8 cellular contexts compared by ENCODE assay signal in the genomic region with DNA sequence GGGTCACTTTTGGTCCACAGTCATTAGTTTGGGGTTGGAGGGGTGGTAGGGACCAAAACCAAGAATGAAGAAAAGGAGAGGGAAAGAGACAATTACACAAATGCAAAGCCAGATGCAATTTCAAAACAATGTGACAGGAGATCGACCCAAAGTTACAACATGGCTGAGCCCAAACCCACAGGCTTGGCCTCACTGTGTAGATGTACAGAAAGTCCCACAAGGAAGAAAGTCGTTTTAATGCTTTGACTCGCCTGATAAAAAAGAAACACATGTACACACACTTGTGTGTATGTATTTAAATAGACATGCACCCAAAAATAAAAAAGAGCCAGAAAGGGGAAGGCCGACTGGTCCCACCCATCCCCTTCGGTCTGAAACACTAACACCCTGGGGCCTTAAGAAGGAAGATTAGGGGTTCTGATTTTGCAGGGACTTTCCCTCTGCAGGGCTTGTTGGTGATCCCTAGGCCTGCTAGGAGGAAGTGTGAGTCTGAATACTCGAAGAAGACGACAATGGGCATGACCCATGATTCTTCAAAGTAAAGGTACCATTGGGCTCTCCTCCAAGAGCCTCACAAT.
A peak's percentile ranks its signal among the peaks of the same experiment; 100 is the strongest.
DNase-seq lines count a peak whose midpoint lies in the region; ATAC-seq and TF ChIP-seq lines count a peak whose summit lies in the region.

No MANE protein-coding gene starts in this region.

- H3K4me3 Mint-ChIP-seq in CD4-positive, alpha-beta memory T cell: peak overlapping the region; percentile 73 to 92 (median 81)
- no peak overlapping the region for H3K4me3 Mint-ChIP-seq in dendritic cell treated with granulocyte-macrophage colony-stimulating factor and Interleukin-4, amounts not matched to agents 40 ng/mL and 50 ng/mL, for 4 days

- H3K27me3 Mint-ChIP-seq in CD4-positive, alpha-beta memory T cell: no peaks in the 10 kb centered on the region
- no peaks in the 10 kb centered on the region for H3K27me3 Mint-ChIP-seq in dendritic cell treated with granulocyte-macrophage colony-stimulating factor and Interleukin-4, amounts not matched to agents 40 ng/mL and 50 ng/mL, for 4 days

- H3K36me3 Mint-ChIP-seq in CD4-positive, alpha-beta memory T cell: peaks cover 94 to 96% of the 10 kb centered on the region in 2 donors
- peaks cover 26% of the 10 kb centered on the region for H3K36me3 Mint-ChIP-seq in dendritic cell treated with granulocyte-macrophage colony-stimulating factor and Interleukin-4, amounts not matched to agents 40 ng/mL and 50 ng/mL, for 4 days (ENCODE audit: low read depth)

- no peaks in the 10 kb centered on the region for H3K9me3 Mint-ChIP-seq in CD4-positive, alpha-beta memory T cell
- H3K9me3 Mint-ChIP-seq in dendritic cell treated with granulocyte-macrophage colony-stimulating factor and Interleukin-4, amounts not matched to agents 40 ng/mL and 50 ng/mL, for 4 days: peaks cover under 1% of the 10 kb centered on the region

- DNase-seq in CD4-positive, alpha-beta memory T cell: peak in 4 of 5 donors; percentile 43 to 85 (median 60)
- DNase-seq in uterus (no peak), activated gamma-delta T cell (lab: John Stamatoyannopoulos, UW) (no peak), NCI-H2081 (lab: John Stamatoyannopoulos, UW) (no peak)
- no peak for DNase-seq in NK-92 treated with Interleukin-12 subunit alpha and Interleukin-12 subunit beta, amount 100 ng/mL, for 24 hours (lab: John Stamatoyannopoulos, UW)

- no peaks in the 10 kb centered on the region for H3K27me3 ChIP-seq in CD4-positive, alpha-beta memory T cell (ENCODE audit: insufficient read depth, low read length)
- H3K27me3 ChIP-seq in uterus: no peaks in the 10 kb centered on the region

- TF ChIP-seq CTCF in uterus (IDR thresholded peaks at IDR 0.05): no peak

- no peak for TF ChIP-seq POLR2A in uterus (IDR thresholded peaks at IDR 0.05)

- peaks cover 89 to 98% (median 94%) of the 10 kb centered on the region in 4 donors for H3K4me1 Mint-ChIP-seq in CD4-positive, alpha-beta memory T cell
- H3K4me1 Mint-ChIP-seq in dendritic cell treated with granulocyte-macrophage colony-stimulating factor and Interleukin-4, amounts not matched to agents 40 ng/mL and 50 ng/mL, for 4 days (ENCODE audit: low read depth): peaks cover 26% of the 10 kb centered on the region

- intact Hi-C loops in CD4-positive, alpha-beta memory T cell (cut with micrococcal nuclease): loop anchor here (1.0 to 2.0 kb wide), 3 partner anchors 9 to 18 kb away; no protein-coding TSS in a partner anchor
- intact Hi-C loops in dendritic cell treated with granulocyte-macrophage colony-stimulating factor and Interleukin-4, amounts not matched to agents 40 ng/mL and 50 ng/mL, for 4 days (cut with micrococcal nuclease): no loop called here
- intact Hi-C loops in uterus (cut with DNase I; ENCODE audit: low total_unique reads): no loop called here

- ATAC-seq in GM19452 (IDR thresholded peaks at IDR 0.05; ENCODE audit: unreplicated experiment): peak; percentile 55
- ATAC-seq in HG03460 (IDR thresholded peaks at IDR 0.05; ENCODE audit: unreplicated experiment): peak; percentile 69

- no peaks in the 10 kb centered on the region for H3K9me3 ChIP-seq in CD4-positive, alpha-beta memory T cell (ENCODE audit: control insufficient read depth in 1 of 2, low read length in 2 of 2)
- H3K9me3 ChIP-seq in uterus: no peaks in the 10 kb centered on the region

- POLR2A ChIA-PET in CD4-positive, alpha-beta memory T cell (lab: Charles Lee; ENCODE audit: partially characterized antibody): interaction anchor here (0.7 to 17.8 kb wide), 23 partner anchors 8 to 196 kb away, joined by 3 to 1148 read pairs (median 5); no protein-coding TSS in a partner anchor

- CTCF ChIA-PET in CD4-positive, alpha-beta memory T cell (lab: Charles Lee; ENCODE audit: partially characterized antibody): interaction anchor here (0.6 to 5.9 kb wide), 20 partner anchors 10 to 274 kb away, joined by 3 to 43 read pairs (median 4); no protein-coding TSS in a partner anchor

- peak overlapping the region; percentile 27 to 47 for H3K4me3 ChIP-seq in CD4-positive, alpha-beta memory T cell (ENCODE audit: low read length in 2 of 2)
- H3K4me3 ChIP-seq in uterus: no peak overlapping the region

- peak overlapping the region; percentile 94 for H3K27ac ChIP-seq in CD4-positive, alpha-beta memory T cell (ENCODE audit: low read depth, low read length)
- H3K27ac ChIP-seq in uterus: peak overlapping the region; percentile 25 to 65

- H3K27ac Mint-ChIP-seq in CD4-positive, alpha-beta memory T cell: peak overlapping the region; percentile 88 to 99 (median 99)
- H3K27ac Mint-ChIP-seq in dendritic cell treated with granulocyte-macrophage colony-stimulating factor and Interleukin-4, amounts not matched to agents 40 ng/mL and 50 ng/mL, for 4 days: peak overlapping the region; percentile 6

- H3K4me1 ChIP-seq in CD4-positive, alpha-beta memory T cell (ENCODE audit: insufficient read depth, low read length): peaks cover 99% of the 10 kb centered on the region
- no peaks in the 10 kb centered on the region for H3K4me1 ChIP-seq in uterus

- H3K36me3 ChIP-seq in CD4-positive, alpha-beta memory T cell (ENCODE audit: insufficient read depth, low read length): peaks cover 90% of the 10 kb centered on the region
- no peaks in the 10 kb centered on the region for H3K36me3 ChIP-seq in uterus

Comparison
In these comparisons a context has a peak if more than half of its experiments do, and no peak if none do; other contexts are left out.
1. DNase-seq: peak in CD4-positive, alpha-beta memory T cell (4 of 5); none in uterus (0 of 2), NK-92 treated with Interleukin-12 subunit alpha and Interleukin-12 subunit beta, amount 100 ng/mL, for 24 hours (single experiment), activated gamma-delta T cell (single experiment) and NCI-H2081 (0 of 2).
2. H3K4me3 ChIP-seq: peak in CD4-positive, alpha-beta memory T cell (2 of 2); none in uterus (0 of 2).